ENCODE assay signal across 8 cellular contexts in the genomic region with DNA sequence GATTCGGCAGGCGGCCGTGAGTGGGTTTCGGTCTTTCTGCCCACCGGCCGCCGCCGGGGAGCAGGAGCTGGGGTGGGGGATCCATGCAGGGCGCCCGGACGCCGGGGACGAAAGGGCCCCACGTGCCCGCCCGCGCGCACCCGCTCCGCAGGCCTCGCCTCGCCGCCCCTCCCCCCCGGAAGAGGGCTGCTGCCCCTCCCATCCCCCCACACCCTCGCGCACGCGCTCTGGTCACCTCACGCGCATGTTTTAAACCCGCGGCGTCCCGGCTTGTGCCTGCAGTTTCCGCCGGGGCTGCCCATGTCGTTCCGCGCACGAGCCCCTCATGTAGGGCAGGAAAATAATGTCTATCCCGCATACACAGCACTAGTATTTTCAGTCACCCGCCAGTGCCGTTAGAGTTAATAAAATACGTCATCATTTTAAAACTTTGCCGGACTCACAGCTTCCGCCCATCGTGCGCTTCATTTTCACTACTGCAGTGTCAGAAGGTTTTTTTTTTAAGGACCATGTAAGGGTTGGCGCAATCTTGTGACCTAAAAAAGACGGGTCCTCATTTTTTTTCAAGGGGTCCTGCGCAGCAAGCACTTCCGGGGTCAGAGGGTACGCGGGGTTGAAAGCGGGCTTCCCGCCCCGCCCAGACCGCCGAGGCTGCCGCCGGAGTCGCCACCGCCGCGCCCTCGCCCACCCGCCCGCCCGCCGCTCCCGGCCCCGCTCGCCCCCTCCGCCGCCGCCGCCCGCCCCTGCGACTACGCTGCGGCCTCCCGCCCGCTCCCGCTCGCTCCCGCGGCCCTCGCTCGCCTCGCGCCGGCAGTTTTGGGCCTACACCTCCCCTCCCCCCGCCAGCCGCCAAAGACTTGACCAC. TPM values are rescaled to one million over a fixed set of nuclear protein-coding genes. Genes with fewer than 3 reads are reported as not detected.
DNase-seq lines count a peak whose midpoint lies in the region; ATAC-seq and TF ChIP-seq lines count a peak whose summit lies in the region.

A gene (plus strand): TSS at position 640 of the 865 bp plus-strand sequence. CDS start 267 bp downstream, outside the sequence.

- peak within 1 kb of the TSS; percentile 99 for H3K4me3 Mint-ChIP-seq in activated naive CD8-positive, alpha-beta T cell

- under 1% methylated on average over 33 of the region's 94 CpGs for WGBS in suprapubic skin

- no peaks in the 10 kb centered on the region for H3K9me3 Mint-ChIP-seq in activated naive CD8-positive, alpha-beta T cell (ENCODE audit: low read depth)

- no peak for TF ChIP-seq EP300 in suprapubic skin (IDR thresholded peaks at IDR 0.05)

- H3K27ac ChIP-seq in SU-DHL-6 (ENCODE audit: low read depth, low read length) (peak within 1 kb of the TSS; percentile 98), suprapubic skin (peak within 1 kb of the TSS; percentile 99)

- peaks cover 53% of the 10 kb centered on the region for H3K4me1 Mint-ChIP-seq in activated naive CD8-positive, alpha-beta T cell (ENCODE audit: low read depth)

- H3K27me3 Mint-ChIP-seq in activated naive CD8-positive, alpha-beta T cell = no peaks in the 10 kb centered on the region

- ATAC-seq in HG02678 (IDR thresholded peaks at IDR 0.05; ENCODE audit: unreplicated experiment) = peak; percentile 41
- ATAC-seq in omental fat pad (ENCODE audit: low FRiP score) = peak; percentile 77

- H3K27me3 ChIP-seq in SU-DHL-6 (ENCODE audit: low read length) = no peaks in the 10 kb centered on the region
- no peaks in the 10 kb centered on the region for H3K27me3 ChIP-seq in suprapubic skin

- peak within 1 kb of the TSS; percentile 99 for H3K9ac ChIP-seq in SU-DHL-6 (ENCODE audit: low read length)

- H3K4me3 ChIP-seq in SU-DHL-6 (ENCODE audit: insufficient read depth, low read length, poor library complexity, severe bottlenecking) (peak within 1 kb of the TSS; percentile 96), suprapubic skin (peak within 1 kb of the TSS; percentile 68)

- H3K4me2 ChIP-seq in SU-DHL-6 (ENCODE audit: low read depth, low read length, poor library complexity, severe bottlenecking) = peak within 1 kb of the TSS; percentile 100

- no peaks in the 10 kb centered on the region for H3K9me3 ChIP-seq in SU-DHL-6 (ENCODE audit: insufficient read depth, low read length)
- no peaks in the 10 kb centered on the region for H3K9me3 ChIP-seq in suprapubic skin

- H3K36me3 Mint-ChIP-seq in activated naive CD8-positive, alpha-beta T cell = peaks cover 32% of the 10 kb centered on the region

- DNase-seq in GM10248 (ENCODE audit: extremely low spot score) (peak; percentile 93), NCI-H1417 treated with DMSO at 0.1 percent for 48 hours (lab: John Stamatoyannopoulos, UW) (peak; percentile 83), glomerular visceral epithelial cell (ENCODE audit: extremely low spot score) (peak; percentile 91), omental fat pad (ENCODE audit: low spot score) (peak; percentile 94), suprapubic skin (ENCODE audit: low spot score in 2 of 2) (peak; percentile 97 to 98)

- H3K27ac Mint-ChIP-seq in activated naive CD8-positive, alpha-beta T cell = peak within 1 kb of the TSS; percentile 99

- TF ChIP-seq CTCF in GM10248 (IDR thresholded peaks at IDR 0.05; ENCODE audit: control extremely low read depth, extremely low read depth, low read depth, missing control alignments) (no peak), SU-DHL-6 (IDR thresholded peaks at IDR 0.05; ENCODE audit: insufficient read depth, low read length, poor library complexity, severe bottlenecking) (no peak), omental fat pad (IDR thresholded peaks at IDR 0.05) (no peak), suprapubic skin (IDR thresholded peaks at IDR 0.05) (no peak)

- H3F3A ChIP-seq in SU-DHL-6 (ENCODE audit: insufficient read depth) = peaks cover 76% of the 10 kb centered on the region

- peaks cover 51% of the 10 kb centered on the region for H3K4me1 ChIP-seq in suprapubic skin

- H3K9me2 ChIP-seq in SU-DHL-6 (replicated peaks; ENCODE audit: insufficient read depth, low read length) = no peaks in the 10 kb centered on the region

- H3K36me3 ChIP-seq in SU-DHL-6 (ENCODE audit: low read length) (peaks cover 15% of the 10 kb centered on the region), suprapubic skin (peaks cover 17% of the 10 kb centered on the region)

- H2AFZ ChIP-seq in SU-DHL-6 (ENCODE audit: low read depth, low read length, severe bottlenecking) = peak within 1 kb of the TSS; percentile 54

- POLR2A ChIA-PET in GM10248 (lab: Yijun Ruan, JAX) = interaction anchor here (1.0 to 1.3 kb wide), 2 partner anchors 54 to 173 kb away, joined by 3 to 5 read pairs; a partner anchor contains a TSS

- CTCF ChIA-PET in GM10248 (lab: Yijun Ruan, JAX) = interaction anchor here (1.5 to 9.0 kb wide), 3 partner anchors 16 to 29 kb away, joined by 3 to 92 read pairs (median 5); no protein-coding TSS in a partner anchor

- H4K20me1 ChIP-seq in SU-DHL-6 (ENCODE audit: low read depth, low read length) = no peaks in the 10 kb centered on the region

- peaks cover 20% of the 10 kb centered on the region for H3K79me2 ChIP-seq in SU-DHL-6 (ENCODE audit: insufficient read depth, low read length)

- TF ChIP-seq POLR2A in suprapubic skin (IDR thresholded peaks at IDR 0.05) = peak; percentile 64 to 85

RNA-seq across cellular contexts. Expression of the gene that starts here (rescaled TPM):
- 100 to 1,000 TPM; 200 to 256 (median 209) TPM for total RNA-seq in omental fat pad
- total RNA-seq in suprapubic skin = 100 to 1,000 TPM; 189 to 236 (median 222) TPM

Comparison
In these comparisons a context has a peak if more than half of its experiments do, and no peak if none do; other contexts are left out.
1. Peak in every context shown above with its lines: DNase-seq, ATAC-seq, H3K4me3 ChIP-seq and H3K27ac ChIP-seq.